ENCODE assay signal across 23 cellular contexts in genomic region chr6:17466707-17467106, GRCh38.
DNase-seq lines count a peak whose midpoint lies in the region; ATAC-seq and TF ChIP-seq lines count a peak whose summit lies in the region.
"Had no signal": no experiment of that assay in that cellular context is flagged by ENCODE, and none has a peak within 500 bp of the region (broad histone marks: within the 10 kb centered on the region; RNA-seq: fewer than 3 reads in every experiment).

No MANE protein-coding gene starts in this region.

- ATAC-seq in gastrocnemius medialis (no peak), HG03108 (IDR thresholded peaks at IDR 0.05; ENCODE audit: unreplicated experiment) (no peak)
- ATAC-seq: GM12878, Panc1, Right ventricle myocardium inferior had no signal

- peak; percentile 29 for DNase-seq in DMS53 (lab: John Stamatoyannopoulos, UW)
- DNase-seq in DMS53 treated with DMSO at 0.1 percent for 48 hours (lab: John Stamatoyannopoulos, UW; ENCODE audit: unreplicated experiment): no peak
- DNase-seq in RWPE1 (ENCODE audit: low spot score): peak; percentile 5
- DNase-seq in iris pigment epithelial cell (ENCODE audit: low read depth): peak; percentile 31
- no peak for DNase-seq in gastrocnemius medialis
- DNase-seq in type B pancreatic cell (ENCODE audit: extremely low spot score, unreplicated experiment): no peak
- DNase-seq in T1000 (lab: John Stamatoyannopoulos, UW): no peak
- DNase-seq: CD8-positive, alpha-beta memory T cell; MM.1S; NCI-H1048; NCI-H1436 treated with DMSO at 0.1 percent for 48 hours; NCI-H1930; NCI-H226; NCI-H510A treated with DMSO at 0.1 percent for 48 hours; NCI-H748 treated with DMSO at 0.1 percent for 48 hours; NK-92 treated with Interleukin-12 subunit alpha and Interleukin-12 subunit beta, amount 100 ng/mL, for 24 hours had no signal

- H3K4me1 ChIP-seq in gastrocnemius medialis: peaks cover 42 to 53% of the 10 kb centered on the region in 2 donors
- H3K4me1 ChIP-seq: HAP-1 had no signal

- H3K4me3 ChIP-seq in gastrocnemius medialis: no peak overlapping the region
- H3K4me3 ChIP-seq: GM12878, HAP-1 had no signal

- H3K36me3 Mint-ChIP-seq in type B pancreatic cell: peaks cover 11% of the 10 kb centered on the region
- H3K36me3 Mint-ChIP-seq: CD8-positive, alpha-beta memory T cell had no signal

- no peaks in the 10 kb centered on the region for H3K9me3 Mint-ChIP-seq in type B pancreatic cell
- H3K9me3 Mint-ChIP-seq: CD8-positive, alpha-beta memory T cell had no signal

- no peak for TF ChIP-seq POLR2A in gastrocnemius medialis (IDR thresholded peaks at IDR 0.05)

- no peaks in the 10 kb centered on the region for H3K4me1 Mint-ChIP-seq in type B pancreatic cell (ENCODE audit: unreplicated experiment)
- H3K4me1 Mint-ChIP-seq: CD8-positive, alpha-beta memory T cell had no signal

- no peak for TF ChIP-seq CTCF in RWPE1 (conservative IDR thresholded peaks at IDR 0.05; ENCODE audit: low read depth)
- no peak for TF ChIP-seq CTCF in gastrocnemius medialis (IDR thresholded peaks at IDR 0.05 in 4 of 5, conservative IDR thresholded peaks at IDR 0.05 in 1 of 5)
- no peak for TF ChIP-seq CTCF in type B pancreatic cell (conservative IDR thresholded peaks at IDR 0.05)

- in situ Hi-C loops in gastrocnemius medialis (cut with MboI; ENCODE audit: low sequenced_read_pairs in 4 of 4): loop anchor here in 1 of 4 donors (5.0 kb wide), 1 partner anchor 116 kb away; no protein-coding TSS in a partner anchor

- POLR2A ChIA-PET in RWPE1 (lab: Yijun Ruan, JAX; ENCODE audit: low non-redundant PET): no interaction called here

- intact Hi-C loops in gastrocnemius medialis (cut with DNase I; ENCODE audit: low total_unique reads): loop anchor here (5.0 kb wide), 1 partner anchor 116 kb away; no protein-coding TSS in a partner anchor

- H3K9me3 ChIP-seq in gastrocnemius medialis: no peaks in the 10 kb centered on the region
- H3K9me3 ChIP-seq: HAP-1 had no signal

- H3K27me3 Mint-ChIP-seq in type B pancreatic cell: no peaks in the 10 kb centered on the region

- H3K27me3 ChIP-seq in gastrocnemius medialis: no peaks in the 10 kb centered on the region

- H3K4me3 Mint-ChIP-seq in type B pancreatic cell: no peak overlapping the region
- H3K4me3 Mint-ChIP-seq: CD8-positive, alpha-beta memory T cell had no signal

- H3K27ac ChIP-seq in RWPE1 (no peak overlapping the region), gastrocnemius medialis (peak overlapping the region; percentile 83 to 98 (median 93))
- H3K27ac ChIP-seq: 22Rv1, C4-2B had no signal

- CTCF ChIA-PET in RWPE1 (lab: Yijun Ruan, JAX): interaction anchor here (0.6 kb wide), 1 partner anchor 131 kb away, joined by 4 read pairs; no protein-coding TSS in a partner anchor

- no peak overlapping the region for H3K27ac Mint-ChIP-seq in type B pancreatic cell
- H3K27ac Mint-ChIP-seq: CD8-positive, alpha-beta memory T cell had no signal

- peaks cover 0 to 25% of the 10 kb centered on the region in 2 donors for H3K36me3 ChIP-seq in gastrocnemius medialis

Comparison
In these comparisons a context has a peak if more than half of its experiments do, and no peak if none do; other contexts are left out.
1. DNase-seq: peak in DMS53 (single experiment), RWPE1 (single experiment) and iris pigment epithelial cell (single experiment); none in DMS53 treated with DMSO at 0.1 percent for 48 hours (single experiment), gastrocnemius medialis (0 of 2), type B pancreatic cell (single experiment) and T1000 (single experiment).